Comparison of ENCODE assay signal across 16 cellular contexts in the genomic region with DNA sequence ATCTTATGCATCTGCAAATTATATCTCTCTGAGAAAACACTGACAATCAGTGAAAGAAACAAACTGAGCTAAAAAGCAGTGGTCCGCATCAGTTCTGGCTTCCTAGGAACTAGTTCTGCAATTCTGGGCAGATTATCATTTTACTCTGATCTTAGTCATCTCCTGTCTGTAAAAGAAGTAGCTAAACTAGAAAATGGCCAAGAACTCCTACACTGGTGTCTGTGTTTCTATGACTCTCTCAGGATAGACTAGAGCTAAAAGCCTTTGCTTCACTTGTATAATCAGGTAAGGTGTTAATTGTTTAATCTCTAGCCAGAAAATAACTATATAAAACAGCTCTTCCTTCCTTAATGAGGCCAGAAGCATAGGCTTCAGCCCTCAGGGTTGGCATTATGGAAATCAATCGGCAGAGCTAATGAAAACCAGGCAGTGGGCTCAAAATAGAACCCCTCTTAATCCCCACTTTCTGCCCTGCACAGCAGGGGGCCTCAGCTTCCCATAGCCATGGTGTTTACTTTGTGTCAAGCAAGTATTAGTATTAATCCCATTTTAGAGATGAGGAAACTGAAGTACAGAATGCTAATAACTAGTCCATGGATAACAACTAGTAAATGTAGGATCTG.
DNase-seq lines count a peak whose midpoint lies in the region; ATAC-seq, FAIRE-seq and TF ChIP-seq lines count a peak whose summit lies in the region.
"Had no signal": no experiment of that assay in that cellular context is flagged by ENCODE, and none has a peak within 500 bp of the region (broad histone marks: within the 10 kb centered on the region; RNA-seq: fewer than 3 reads in every experiment).

No MANE protein-coding gene starts in this region.

- H3K4me1 Mint-ChIP-seq in nephron progenitor cell (peaks cover 16% of the 10 kb centered on the region), mesothelial cell of epicardium (no peaks in the 10 kb centered on the region)
- H3K4me1 Mint-ChIP-seq: activated CD4-positive, alpha-beta memory T cell treated with anti-CD3 and anti-CD28 coated beads, Interleukin-2, amount 10 ng/mL, durations not matched to agents 7 days and 5 days; activated naive CD4-positive, alpha-beta T cell treated with anti-CD3 and anti-CD28 coated beads, Interleukin-2, amount 50 U/mL, for 24 hours had no signal

- ATAC-seq in right cardiac atrium, result peak; percentile 34 to 36
- ATAC-seq: activated T-cell treated with anti-CD3 and anti-CD28 coated beads, Interleukin-2, amount 50 U/mL, for 4 hours had no signal

- H3K4me3 ChIP-seq in right cardiac atrium (ENCODE audit: low read length), result no peak overlapping the region
- H3K4me3 ChIP-seq in sigmoid colon, result no peak overlapping the region
- H3K4me3 ChIP-seq: colonic mucosa, left lung, transverse colon had no signal

- intact Hi-C loops in right cardiac atrium (cut with DNase I) (loop anchor here (2.0 to 10.0 kb wide), 6 partner anchors 152 to 612 kb away; no protein-coding TSS in a partner anchor), sigmoid colon (cut with DNase I) (loop anchor here (10.0 kb wide), 1 partner anchor 612 kb away; no protein-coding TSS in a partner anchor)

- H3K36me3 Mint-ChIP-seq in nephron progenitor cell (ENCODE audit: low read depth) (no peaks in the 10 kb centered on the region), mesothelial cell of epicardium (no peaks in the 10 kb centered on the region)
- H3K36me3 Mint-ChIP-seq: activated naive CD4-positive, alpha-beta T cell treated with anti-CD3 and anti-CD28 coated beads, Interleukin-2, amount 50 U/mL, for 24 hours had no signal

- H3K27ac ChIP-seq in right cardiac atrium (ENCODE audit: low read length) (no peak overlapping the region), sigmoid colon (no peak overlapping the region)
- H3K27ac ChIP-seq: colonic mucosa, left lung, transverse colon had no signal

- no peaks in the 10 kb centered on the region for H3K9me3 Mint-ChIP-seq in nephron progenitor cell
- no peaks in the 10 kb centered on the region for H3K9me3 Mint-ChIP-seq in mesothelial cell of epicardium
- H3K9me3 Mint-ChIP-seq: activated CD4-positive, alpha-beta memory T cell treated with anti-CD3 and anti-CD28 coated beads, Interleukin-2, amount 10 ng/mL, durations not matched to agents 7 days and 5 days had no signal

- peak; percentile 46 for TF ChIP-seq CTCF in D721Med (IDR thresholded peaks at IDR 0.05; ENCODE audit: insufficient read depth, missing control alignments)
- peak; percentile 12 for TF ChIP-seq CTCF in GM12873 (IDR thresholded peaks at IDR 0.05; ENCODE audit: insufficient read depth, low read depth, low read length, missing control alignments)
- no peak for TF ChIP-seq CTCF in sigmoid colon (IDR thresholded peaks at IDR 0.05)
- no peak for TF ChIP-seq CTCF in nephron progenitor cell (IDR thresholded peaks at IDR 0.05)
- TF ChIP-seq CTCF in mesothelial cell of epicardium (IDR thresholded peaks at IDR 0.05; ENCODE audit: unreplicated experiment), result no peak

- H3K27me3 Mint-ChIP-seq in nephron progenitor cell (ENCODE audit: low read depth, poor library complexity) (peaks cover 8% of the 10 kb centered on the region), mesothelial cell of epicardium (ENCODE audit: low read depth) (peaks cover 29% of the 10 kb centered on the region)
- H3K27me3 Mint-ChIP-seq: activated CD4-positive, alpha-beta memory T cell treated with anti-CD3 and anti-CD28 coated beads, Interleukin-2, amount 10 ng/mL, durations not matched to agents 7 days and 5 days had no signal

- H3K27ac Mint-ChIP-seq in nephron progenitor cell, result no peak overlapping the region
- H3K27ac Mint-ChIP-seq in mesothelial cell of epicardium, result no peak overlapping the region
- H3K27ac Mint-ChIP-seq: activated CD4-positive, alpha-beta memory T cell treated with anti-CD3 and anti-CD28 coated beads, Interleukin-2, amount 10 ng/mL, durations not matched to agents 7 days and 5 days; activated naive CD4-positive, alpha-beta T cell treated with anti-CD3 and anti-CD28 coated beads, Interleukin-2, amount 50 U/mL, for 24 hours; H9 had no signal

- H3K27me3 ChIP-seq in right cardiac atrium (ENCODE audit: control insufficient read depth, insufficient read depth), result no peaks in the 10 kb centered on the region
- H3K27me3 ChIP-seq in sigmoid colon, result no peaks in the 10 kb centered on the region
- H3K27me3 ChIP-seq: colonic mucosa, left lung, transverse colon had no signal

- 52% methylated on average over 2 of the region's 2 CpGs for WGBS in right cardiac atrium
- 66 to 71% methylated on average over 2 of the region's 2 CpGs for WGBS in sigmoid colon, 2 donors

- no peaks in the 10 kb centered on the region for H3K36me3 ChIP-seq in sigmoid colon
- H3K36me3 ChIP-seq: colonic mucosa, left lung, transverse colon had no signal

- no peak for TF ChIP-seq EP300 in sigmoid colon (IDR thresholded peaks at IDR 0.05)

- H3K4me1 ChIP-seq in right cardiac atrium (ENCODE audit: control insufficient read depth, insufficient read depth, low read length) (no peaks in the 10 kb centered on the region), sigmoid colon (no peaks in the 10 kb centered on the region)
- H3K4me1 ChIP-seq: colonic mucosa, left lung, transverse colon had no signal

- DNase-seq in D721Med (ENCODE audit: insufficient read length, low spot score), result no peak
- peak; percentile 33 for DNase-seq in SK-N-DZ (ENCODE audit: low spot score)
- no peak for DNase-seq in right cardiac atrium
- no peak for DNase-seq in sigmoid colon
- DNase-seq in nephron progenitor cell, result no peak
- no peak for DNase-seq in mesothelial cell of epicardium (ENCODE audit: low spot score in 2 of 2, unreplicated experiment in 2 of 2)
- DNase-seq: activated CD4-positive, alpha-beta memory T cell treated with anti-CD3 and anti-CD28 coated beads, Interleukin-2, amount 10 ng/mL, durations not matched to agents 7 days and 5 days; activated T-cell treated with anti-CD3 and anti-CD28 coated beads, Interleukin-2, amount 50 U/mL, for 4 hours; H9; left lung had no signal

- no peaks in the 10 kb centered on the region for H3K9me3 ChIP-seq in right cardiac atrium (ENCODE audit: control insufficient read depth, low read length)
- no peaks in the 10 kb centered on the region for H3K9me3 ChIP-seq in sigmoid colon
- H3K9me3 ChIP-seq: colonic mucosa, left lung, transverse colon had no signal

- H3K4me3 Mint-ChIP-seq in nephron progenitor cell (no peak overlapping the region), mesothelial cell of epicardium (no peak overlapping the region)
- H3K4me3 Mint-ChIP-seq: activated CD4-positive, alpha-beta memory T cell treated with anti-CD3 and anti-CD28 coated beads, Interleukin-2, amount 10 ng/mL, durations not matched to agents 7 days and 5 days; activated naive CD4-positive, alpha-beta T cell treated with anti-CD3 and anti-CD28 coated beads, Interleukin-2, amount 50 U/mL, for 24 hours; activated T-cell treated with anti-CD3 and anti-CD28 coated beads, Interleukin-2, amount 50 U/mL, for 4 hours; H9 had no signal

- no peak for FAIRE-seq in D721Med (lab: Jason Lieb, UNC)
- FAIRE-seq: GM19239, RCC 7860 had no signal

- no peak for TF ChIP-seq POLR2A in sigmoid colon (IDR thresholded peaks at IDR 0.05)

Comparison
In these comparisons a context has a peak if more than half of its experiments do, and no peak if none do; other contexts are left out.
1. CTCF ChIP-seq: peak in D721Med (single experiment) and GM12873 (single experiment); none in sigmoid colon (0 of 4), nephron progenitor cell (single experiment) and mesothelial cell of epicardium (single experiment).